In genomic region chr17:7686221-7687071, GRCh38 we compare ENCODE assay signal across 8 cellular contexts. TPM values are rescaled to one million over a fixed set of nuclear protein-coding genes. Genes with fewer than 3 reads are reported as not detected.
DNase-seq lines count a peak whose midpoint lies in the region; ATAC-seq lines count a peak whose summit lies in the region.

No MANE protein-coding gene starts in this region.

- H3K9me3 ChIP-seq in effector memory CD4-positive, alpha-beta T cell (ENCODE audit: control insufficient read depth, low read length), result no peaks in the 10 kb centered on the region
- no peaks in the 10 kb centered on the region for H3K9me3 ChIP-seq in mesenchymal stem cell (ENCODE audit: control insufficient read depth, low read length)

- H2AK5ac ChIP-seq in mesenchymal stem cell (ENCODE audit: low read length, severe bottlenecking), result peak overlapping the region; percentile 92

- peak overlapping the region; percentile 97 for H3K4me3 ChIP-seq in effector memory CD4-positive, alpha-beta T cell (ENCODE audit: insufficient read depth, low read depth, low read length, poor library complexity, severe bottlenecking)
- peak overlapping the region; percentile 84 to 100 for H3K4me3 ChIP-seq in mesenchymal stem cell (ENCODE audit: insufficient read depth in 1 of 2, low read depth in 1 of 2, low read length in 2 of 2)

- no peak overlapping the region for H2BK12ac ChIP-seq in mesenchymal stem cell (ENCODE audit: low read length in 2 of 2)

- peaks cover 29% of the 10 kb centered on the region for H3K4me1 ChIP-seq in effector memory CD4-positive, alpha-beta T cell (ENCODE audit: control insufficient read depth, insufficient read depth, low read length, poor library complexity, severe bottlenecking)
- H3K4me1 ChIP-seq in mesenchymal stem cell (ENCODE audit: control insufficient read depth, insufficient read depth, low read depth, low read length), result peaks cover 10% of the 10 kb centered on the region

- peak overlapping the region; percentile 32 to 93 for H3K23ac ChIP-seq in mesenchymal stem cell (ENCODE audit: low read length in 2 of 2)

- WGBS in mesenchymal stem cell, result under 1% methylated on average over 29 of the region's 30 CpGs

- H3K4me2 ChIP-seq in mesenchymal stem cell (ENCODE audit: low read length, poor library complexity, severe bottlenecking), result peak overlapping the region; percentile 64

- peak; percentile 56 for ATAC-seq in GM19395 (IDR thresholded peaks at IDR 0.05; ENCODE audit: unreplicated experiment)
- ATAC-seq in HG03565 (IDR thresholded peaks at IDR 0.05; ENCODE audit: unreplicated experiment), result peak; percentile 32

- H2BK120ac ChIP-seq in mesenchymal stem cell (ENCODE audit: low read depth, low read length), result peak overlapping the region; percentile 64

- DNase-seq in C1 segment of cervical spinal cord (lab: John Stamatoyannopoulos, UW) (peak; percentile 51 to 97 (median 89)), NCI-H82 treated with DMSO at 0.1 percent for 48 hours (lab: John Stamatoyannopoulos, UW; ENCODE audit: unreplicated experiment) (peak; percentile 96), mesenchymal stem cell (peak; percentile 93)
- DNase-seq in activated CD8-positive, alpha-beta memory T cell treated with anti-CD3 and anti-CD28 coated beads for 1 hour (ENCODE audit: extremely low read depth in 1 of 2, low read depth in 1 of 2), result peak; percentile 47 to 58
- peak; percentile 50 to 73 (median 71) for DNase-seq in effector memory CD4-positive, alpha-beta T cell
- peak; percentile 65 for DNase-seq in stimulated activated CD8-positive, alpha-beta memory T cell treated with anti-CD3 and anti-CD28 coated beads, Interleukin-12 subunit alpha, Interleukin-12 subunit beta, amount 100 ng/mL, for 4 hours (ENCODE audit: low read depth)

- peak overlapping the region; percentile 100 for H3K9ac ChIP-seq in mesenchymal stem cell (ENCODE audit: low read length)

- peak overlapping the region; percentile 66 to 99 for H3K4ac ChIP-seq in mesenchymal stem cell (ENCODE audit: low read depth in 1 of 2, low read length in 2 of 2)

- peak overlapping the region; percentile 98 for H3K27ac ChIP-seq in effector memory CD4-positive, alpha-beta T cell (ENCODE audit: insufficient read depth, low read length, poor library complexity, severe bottlenecking)
- H3K27ac ChIP-seq in mesenchymal stem cell (ENCODE audit: low read length, poor library complexity, severe bottlenecking), result peak overlapping the region; percentile 97

- peak overlapping the region in 1 of 2 experiments; percentile 89 for H3K14ac ChIP-seq in mesenchymal stem cell (ENCODE audit: low read length in 2 of 2)

- H3K27me3 ChIP-seq in effector memory CD4-positive, alpha-beta T cell (replicated peaks; ENCODE audit: control insufficient read depth, insufficient read depth, low read length, poor library complexity, severe bottlenecking), result no peaks in the 10 kb centered on the region
- H3K27me3 ChIP-seq in mesenchymal stem cell (ENCODE audit: control insufficient read depth in 1 of 2, insufficient read depth in 1 of 2, low read length in 2 of 2), result no peaks in the 10 kb centered on the region

- H3K36me3 ChIP-seq in effector memory CD4-positive, alpha-beta T cell (ENCODE audit: control insufficient read depth, insufficient read depth, low read length), result no peaks in the 10 kb centered on the region
- peaks cover 0 to 18% of the 10 kb centered on the region in 2 experiments for H3K36me3 ChIP-seq in mesenchymal stem cell (ENCODE audit: control insufficient read depth in 1 of 2, insufficient read depth in 2 of 2, low read depth in 1 of 2, low read length in 2 of 2)

- H3K18ac ChIP-seq in mesenchymal stem cell (ENCODE audit: low read depth in 1 of 2, low read length in 2 of 2), result peak overlapping the region; percentile 84 to 94

- peak overlapping the region; percentile 67 for H2BK15ac ChIP-seq in mesenchymal stem cell (ENCODE audit: low read depth, poor library complexity, severe bottlenecking)

- H2BK5ac ChIP-seq in mesenchymal stem cell (ENCODE audit: low read depth, low read length, poor library complexity, severe bottlenecking), result peak overlapping the region; percentile 54

- peak overlapping the region; percentile 94 for H4K91ac ChIP-seq in mesenchymal stem cell (ENCODE audit: low read length)

- peak overlapping the region; percentile 89 for H4K8ac ChIP-seq in mesenchymal stem cell (ENCODE audit: low read length)

- H3K79me1 ChIP-seq in mesenchymal stem cell (replicated peaks; ENCODE audit: low read length, poor library complexity, severe bottlenecking), result peaks cover 18% of the 10 kb centered on the region

- H2AFZ ChIP-seq in mesenchymal stem cell (ENCODE audit: low read depth, low read length), result no peak overlapping the region

RNA-seq across cellular contexts. Expression of gene TP53, which starts 0.8 kb away (rescaled TPM):
- polyA plus RNA-seq in mesenchymal stem cell (2013, experiment 1 of 2), result 101 TPM
- polyA plus RNA-seq in mesenchymal stem cell (2013, experiment 2 of 2), result 96.0 TPM

RNA-seq across cellular contexts. Expression of gene WRAP53, which starts 1.8 kb away (rescaled TPM):
- 5.0 TPM for polyA plus RNA-seq in mesenchymal stem cell (2013, experiment 1 of 2)
- polyA plus RNA-seq in mesenchymal stem cell (2013, experiment 2 of 2), result 4.3 TPM

RNA-seq across cellular contexts. Expression of gene EFNB3, which starts 18.6 kb away (rescaled TPM):
- 5.9 TPM for polyA plus RNA-seq in mesenchymal stem cell (2013, experiment 1 of 2)
- 5.2 TPM for polyA plus RNA-seq in mesenchymal stem cell (2013, experiment 2 of 2)

RNA-seq across cellular contexts. Expression of gene DNAH2, which starts 31.1 kb away (rescaled TPM):
- 0.06 TPM for polyA plus RNA-seq in mesenchymal stem cell (2013, experiment 1 of 2)
- 0.01 TPM for polyA plus RNA-seq in mesenchymal stem cell (2013, experiment 2 of 2)

RNA-seq across cellular contexts. Expression of gene ATP1B2, which starts 35.7 kb away (rescaled TPM):
- polyA plus RNA-seq in mesenchymal stem cell (2013, experiment 1 of 2), result 0.35 TPM
- polyA plus RNA-seq in mesenchymal stem cell (2013, experiment 2 of 2), result 0.36 TPM

Comparison
In these comparisons a context has a peak if more than half of its experiments do, and no peak if none do; other contexts are left out.
1. Peak in every context shown above with its lines: DNase-seq, ATAC-seq, H3K4me3 ChIP-seq and H3K27ac ChIP-seq.